Comparison of ENCODE assay signal across 17 cellular contexts in the genomic region with DNA sequence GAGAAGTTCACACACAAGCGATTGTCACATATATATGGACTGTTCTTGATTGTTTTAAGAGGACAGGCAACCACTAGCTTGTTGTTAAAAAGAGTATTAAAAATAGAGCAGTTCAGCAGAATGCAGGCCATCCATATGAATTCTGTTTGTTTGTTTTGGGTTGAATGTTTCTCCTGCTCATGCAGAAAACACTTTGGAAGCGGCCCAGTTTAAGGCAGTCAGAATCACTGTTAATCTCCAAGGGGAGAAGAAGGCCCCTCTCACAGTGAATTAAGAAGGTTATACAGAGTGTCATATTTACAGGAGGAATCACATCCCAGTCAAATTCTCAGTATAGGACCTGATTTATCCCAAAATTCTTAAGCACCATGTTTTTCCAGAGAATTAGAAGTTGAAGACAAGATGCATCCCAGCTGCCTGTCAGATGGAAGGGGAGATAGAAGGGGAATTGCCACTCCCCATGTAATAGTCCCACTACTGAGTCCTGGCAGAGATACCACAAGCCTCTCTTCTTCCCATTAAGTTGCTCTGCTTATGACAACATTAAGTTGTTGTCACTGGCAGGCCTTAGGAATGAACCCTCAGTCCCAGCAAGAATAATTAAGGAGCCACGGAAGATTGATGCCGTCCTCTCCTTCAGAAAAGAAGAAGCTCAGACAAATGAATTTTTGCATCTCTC.
"Had no signal": no experiment of that assay in that cellular context is flagged by ENCODE, and none has a peak within 500 bp of the region (broad histone marks: within the 10 kb centered on the region; RNA-seq: fewer than 3 reads in every experiment).

No MANE protein-coding gene starts in this region.

- ATAC-seq: esophagus mucosa; foreskin keratinocyte; stimulated activated naive CD8-positive, alpha-beta T cell treated with anti-CD3 and anti-CD28 coated beads, Interleukin-15, Interleukin-2, amounts not matched to agents 100 U/mL and 50 U/mL, for 24 hours had no signal

- H3K9ac ChIP-seq: parathyroid adenoma had no signal

- H3K79me2 ChIP-seq: parathyroid adenoma had no signal

- H3K4me1 ChIP-seq: colonic mucosa, foreskin keratinocyte, parathyroid adenoma, transverse colon had no signal

- H3K4me3 ChIP-seq: colonic mucosa, lung, skin epidermis, transverse colon had no signal

- H3K36me3 ChIP-seq: colonic mucosa, transverse colon had no signal

- DNase-seq: activated CD4-positive, alpha-beta T cell treated with anti-CD3 and anti-CD28 coated beads, Interleukin-2, amount 50 U/mL, for 1 hour; activated CD8-positive, alpha-beta memory T cell treated with anti-CD3 and anti-CD28 coated beads for 24 hours; activated naive CD4-positive, alpha-beta T cell treated with anti-CD3 and anti-CD28 coated beads for 36 hours; caudate nucleus; colonic mucosa; foreskin keratinocyte; glutamatergic neuron; kidney glomerular epithelial cell; stimulated activated CD4-positive, alpha-beta T cell treated with anti-CD3 and anti-CD28 coated beads, Interleukin-4, amount 100 ng/mL, for 4 hours; stimulated activated CD8-positive, alpha-beta memory T cell treated with anti-CD3 and anti-CD28 coated beads, Interleukin-4, amount 100 ng/mL, for 48 hours; stimulated activated naive CD8-positive, alpha-beta T cell treated with anti-CD3 and anti-CD28 coated beads, Interleukin-15, Interleukin-2, amounts not matched to agents 100 U/mL and 50 U/mL, for 24 hours; T-helper 2 cell; transverse colon had no signal

- H3K27me3 ChIP-seq: colonic mucosa, transverse colon had no signal

- H2AFZ ChIP-seq: parathyroid adenoma had no signal

- H3K9me3 ChIP-seq: colonic mucosa, transverse colon had no signal

- H3K27ac ChIP-seq: colonic mucosa, foreskin keratinocyte, parathyroid adenoma, skin epidermis, transverse colon had no signal
